Comparison of ENCODE assay signal across 14 cellular contexts in genomic region chr5:154358410-154359221, GRCh38.
DNase-seq lines count a peak whose midpoint lies in the region; ATAC-seq and TF ChIP-seq lines count a peak whose summit lies in the region.
"Had no signal": no experiment of that assay in that cellular context is flagged by ENCODE, and none has a peak within 500 bp of the region (broad histone marks: within the 10 kb centered on the region; RNA-seq: fewer than 3 reads in every experiment).

No MANE protein-coding gene starts in this region.

- DNase-seq in NCI-H1436 treated with DMSO at 0.1 percent for 48 hours (lab: John Stamatoyannopoulos, UW), result peak; percentile 83
- DNase-seq in amniotic epithelial cell (ENCODE audit: low read depth), result peak; percentile 90
- no peak for DNase-seq in left lung
- DNase-seq in thoracic aorta (ENCODE audit: low spot score), result no peak
- DNase-seq in activated T-cell treated with anti-CD3 and anti-CD28 coated beads, Interleukin-2, amount 50 U/mL, for 48 hours, result no peak
- no peak for DNase-seq in amniotic stem cell (lab: John Stamatoyannopoulos, UW)
- DNase-seq: anterior cingulate cortex; effector CD4-positive, alpha-beta T cell; foreskin keratinocyte; GDM1; PC-3; SW 1271 had no signal

- H3K27me3 ChIP-seq in left lung, result no peaks in the 10 kb centered on the region
- no peaks in the 10 kb centered on the region for H3K27me3 ChIP-seq in thoracic aorta (replicated peaks; ENCODE audit: insufficient read depth)
- H3K27me3 ChIP-seq: foreskin keratinocyte, right atrium auricular region had no signal

- H3K36me3 ChIP-seq in left lung (no peaks in the 10 kb centered on the region), thoracic aorta (no peaks in the 10 kb centered on the region)
- H3K36me3 ChIP-seq: right atrium auricular region had no signal

- intact Hi-C loops in left lung (cut with DNase I), result no loop called here

- ATAC-seq in left lung, result peak; percentile 25
- ATAC-seq in thoracic aorta (ENCODE audit: insufficient number of reproducible peaks, low FRiP score, low read depth), result no peak
- no peak for ATAC-seq in GM21515 (IDR thresholded peaks at IDR 0.05; ENCODE audit: unreplicated experiment)
- ATAC-seq: foreskin keratinocyte, PC-3 had no signal

- no peak for TF ChIP-seq CTCF in left lung (IDR thresholded peaks at IDR 0.05)
- no peak for TF ChIP-seq CTCF in thoracic aorta (IDR thresholded peaks at IDR 0.05)

- no peaks in the 10 kb centered on the region for H3K9me3 ChIP-seq in left lung
- no peaks in the 10 kb centered on the region for H3K9me3 ChIP-seq in thoracic aorta
- H3K9me3 ChIP-seq: right atrium auricular region had no signal

- H3K4me1 ChIP-seq in left lung, result no peaks in the 10 kb centered on the region
- H3K4me1 ChIP-seq in thoracic aorta (ENCODE audit: control insufficient read depth in 1 of 2, low read depth in 2 of 2), result peaks cover 17 to 37% of the 10 kb centered on the region in 2 donors

- no peak overlapping the region for H3K4me3 ChIP-seq in left lung
- no peak overlapping the region for H3K4me3 ChIP-seq in thoracic aorta
- H3K4me3 ChIP-seq: right atrium auricular region had no signal

- peak overlapping the region in 1 of 2 donors; percentile 59 for H3K27ac ChIP-seq in left lung
- peak overlapping the region; percentile 67 to 74 for H3K27ac ChIP-seq in thoracic aorta
- H3K27ac ChIP-seq: foreskin keratinocyte had no signal

Comparison
In these comparisons a context has a peak if more than half of its experiments do, and no peak if none do; other contexts are left out.
1. DNase-seq: peak in NCI-H1436 treated with DMSO at 0.1 percent for 48 hours (single experiment) and amniotic epithelial cell (single experiment); none in left lung (0 of 2), thoracic aorta (single experiment), activated T-cell treated with anti-CD3 and anti-CD28 coated beads, Interleukin-2, amount 50 U/mL, for 48 hours (0 of 2) and amniotic stem cell (single experiment).